In the genomic region with DNA sequence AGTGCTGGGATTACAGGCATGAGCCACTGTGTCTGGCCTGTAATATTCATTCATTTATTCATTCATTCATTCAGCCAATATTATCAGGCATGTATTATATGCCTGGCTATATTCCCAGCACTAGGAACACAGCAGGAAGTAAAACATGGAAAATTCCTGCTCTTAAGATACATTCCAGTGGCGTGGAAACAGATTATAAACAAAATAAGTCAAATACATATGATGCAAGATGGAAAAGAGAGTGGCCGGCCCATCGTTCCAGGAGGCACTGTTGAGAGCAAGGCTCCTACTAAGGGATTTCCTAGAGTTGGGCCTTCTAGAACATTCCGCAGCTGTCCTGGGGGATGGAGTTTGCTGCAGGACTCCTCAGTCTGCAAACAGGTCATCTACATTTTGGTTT, we compare ENCODE assay signal across 28 cellular contexts. TPM values are rescaled to one million over a fixed set of nuclear protein-coding genes. Genes with fewer than 3 reads are reported as not detected.
DNase-seq lines count a peak whose midpoint lies in the region; ATAC-seq and TF ChIP-seq lines count a peak whose summit lies in the region.
"Had no signal": no experiment of that assay in that cellular context is flagged by ENCODE, and none has a peak within 500 bp of the region (broad histone marks: within the 10 kb centered on the region; RNA-seq: fewer than 3 reads in every experiment).

No MANE protein-coding gene starts in this region.

- H3K9ac ChIP-seq in IMR-90 (ENCODE audit: low read depth, low read length) (no peak overlapping the region), colonic mucosa (ENCODE audit: low read depth in 2 of 2, low read length in 2 of 2) (no peak overlapping the region), mesendoderm (ENCODE audit: low read length) (no peak overlapping the region)

- peak; percentile 43 for ATAC-seq in IMR-90 (ENCODE audit: low read depth)
- no peak for ATAC-seq in upper lobe of left lung (ENCODE audit: low FRiP score in 2 of 2)
- ATAC-seq: activated CD4-positive, alpha-beta T cell treated with anti-CD3 and anti-CD28 coated beads for 36 hours; foreskin keratinocyte; HCT116; heart right ventricle; left cardiac atrium; SK-N-SH treated with all-trans-retinoic acid at 6 μM for 48 hours had no signal

- H3K79me2 ChIP-seq in mesendoderm (ENCODE audit: control insufficient read depth, insufficient read depth, low read length): no peaks in the 10 kb centered on the region

- no peak for TF ChIP-seq EP300 in upper lobe of left lung (IDR thresholded peaks at IDR 0.05)

- H3K27ac ChIP-seq in IMR-90 (ENCODE audit: insufficient read depth, low read length): peak overlapping the region; percentile 59; the same call in 1 of the 2 replicates
- H3K27ac ChIP-seq in colonic mucosa: peak overlapping the region; percentile 44
- no peak overlapping the region for H3K27ac ChIP-seq in mesendoderm (ENCODE audit: low read depth, low read length)
- peak overlapping the region in 3 of 4 donors; percentile 0 to 55 (median 27) for H3K27ac ChIP-seq in upper lobe of left lung
- H3K27ac ChIP-seq in RWPE1: no peak overlapping the region
- H3K27ac ChIP-seq: foreskin keratinocyte, heart right ventricle, neutrophil had no signal

- peaks cover 3% of the 10 kb centered on the region for H3K36me3 ChIP-seq in IMR-90 (ENCODE audit: control insufficient read depth, insufficient read depth, low read length)
- no peaks in the 10 kb centered on the region for H3K36me3 ChIP-seq in colonic mucosa
- H3K36me3 ChIP-seq in mesendoderm (ENCODE audit: control insufficient read depth, insufficient read depth, low read length): no peaks in the 10 kb centered on the region
- no peaks in the 10 kb centered on the region for H3K36me3 ChIP-seq in upper lobe of left lung
- H3K36me3 ChIP-seq: neutrophil had no signal

- H2BK5ac ChIP-seq in IMR-90 (ENCODE audit: low read depth, low read length, poor library complexity, severe bottlenecking) (peak overlapping the region; percentile 4), mesendoderm (ENCODE audit: low read length) (no peak overlapping the region)

- no peak overlapping the region for H2AK9ac ChIP-seq in IMR-90 (replicated peaks; ENCODE audit: low read depth, low read length, poor library complexity)

- H3K9me1 ChIP-seq in IMR-90 (ENCODE audit: insufficient read depth, low read length): peaks cover 5% of the 10 kb centered on the region; the same call in 1 of the 2 replicates

- H2BK120ac ChIP-seq in IMR-90 (ENCODE audit: low read depth, low read length): peak overlapping the region; percentile 63; the same call in 1 of the 2 replicates
- H2BK120ac ChIP-seq in mesendoderm (ENCODE audit: low read depth, low read length): no peak overlapping the region

- no CpG with 5 or more reads among the region's 4 CpGs for WGBS in IMR-90 (ENCODE audit: extremely low coverage in 2 of 2, insufficient read length in 1 of 2), 2 experiments
- WGBS in mesendoderm (ENCODE audit: extremely low coverage, insufficient coverage, low lambda C conversion rate): no CpG with 5 or more reads among the region's 4 CpGs
- 60 to 73% methylated on average over 4 of the region's 4 CpGs for WGBS in upper lobe of left lung, 2 donors

- H3K23ac ChIP-seq in IMR-90 (ENCODE audit: low read depth, low read length) (no peak overlapping the region), mesendoderm (ENCODE audit: low read length) (no peak overlapping the region)

- H3K56ac ChIP-seq in IMR-90 (ENCODE audit: extremely low read depth, insufficient read depth, low read length): no peak overlapping the region; the same call in 1 of the 2 replicates
- no peak overlapping the region for H3K56ac ChIP-seq in mesendoderm (ENCODE audit: low read length)

- peaks cover 25% of the 10 kb centered on the region; the same call in 1 of the 2 replicates for H4K20me1 ChIP-seq in IMR-90 (ENCODE audit: insufficient read depth, low read length)

- H3K36me3 Mint-ChIP-seq in activated CD4-positive, alpha-beta T cell treated with anti-CD3 and anti-CD28 coated beads, Interleukin-2, amount 10 ng/mL, durations not matched to agents 7 days and 5 days (ENCODE audit: low read depth): peaks cover 3% of the 10 kb centered on the region
- H3K36me3 Mint-ChIP-seq: activated naive CD8-positive, alpha-beta T cell treated with anti-CD3 and anti-CD28 coated beads, Interleukin-2, amount 10 ng/mL, durations not matched to agents 7 days and 5 days; naive B cell had no signal

- CTCF ChIA-PET in IMR-90 (lab: Yijun Ruan, JAX): no interaction called here
- CTCF ChIA-PET in activated CD4-positive, alpha-beta T cell treated with anti-CD3 and anti-CD28 coated beads, Interleukin-2, amount 10 ng/mL, durations not matched to agents 7 days and 5 days (lab: Charles Lee): no interaction called here
- CTCF ChIA-PET in RWPE1 (lab: Yijun Ruan, JAX): no interaction called here

- DNase-seq in IMR-90 (peak; percentile 54), colonic mucosa (no peak), mesendoderm (peak; percentile 11), upper lobe of left lung (no peak), NCI-H526 treated with DMSO at 0.1 percent for 48 hours (lab: John Stamatoyannopoulos, UW) (no peak), RWPE1 (ENCODE audit: low spot score) (no peak)
- no peak for DNase-seq in activated CD4-positive, alpha-beta T cell treated with anti-CD3 and anti-CD28 coated beads, Interleukin-2, amount 10 ng/mL, durations not matched to agents 7 days and 5 days
- DNase-seq: activated CD4-positive, alpha-beta T cell treated with anti-CD3 and anti-CD28 coated beads for 36 hours; activated gamma-delta T cell; activated naive CD8-positive, alpha-beta T cell treated with anti-CD3 and anti-CD28 coated beads, Interleukin-2, amount 10 ng/mL, durations not matched to agents 7 days and 5 days; effector CD4-positive, alpha-beta T cell; erythroblast; foreskin keratinocyte; heart right ventricle; left cardiac atrium; naive B cell; NCI-H1436; NCI-H2107; NCI-H446 treated with DMSO at 0.1 percent for 48 hours; stimulated activated CD4-positive, alpha-beta T cell treated with anti-CD3 and anti-CD28 coated beads, Interleukin-1b, Interleukin-23, amount 100 ng/mL, for 48 hours; stimulated activated CD8-positive, alpha-beta memory T cell treated with anti-CD3 and anti-CD28 coated beads, Interleukin-4, amount 100 ng/mL, for 48 hours; stomach; T-helper 2 cell had no signal

- 0 out of 2 replicates have a peak overlapping the region, but pooled peaks have one; percentile 30 for H2BK20ac ChIP-seq in IMR-90 (ENCODE audit: low read depth, low read length)

- BruUV-seq in IMR-90 (replicated peaks; lab: Mats Ljungman, UMichigan): no TSS peak

- intact Hi-C loops in IMR-90 (cut with micrococcal nuclease): loop anchor here (5.0 kb wide), 1 partner anchor 46 kb away; no protein-coding TSS in a partner anchor
- intact Hi-C loops in colonic mucosa (cut with DNase I): no loop called here

- peak overlapping the region; percentile 5; the same call in 1 of the 2 replicates for H3K18ac ChIP-seq in IMR-90 (ENCODE audit: low read depth, low read length)
- H3K18ac ChIP-seq in mesendoderm (ENCODE audit: low read length): no peak overlapping the region

- TF ChIP-seq RAD21 in IMR-90 (IDR thresholded peaks at IDR 0.05; ENCODE audit: low read length): no peak

- H4K8ac ChIP-seq in IMR-90 (ENCODE audit: low read depth in 2 of 2, low read length in 2 of 2) (peak overlapping the region in 1 of 2 experiments; percentile 10; a peak in 1 of 4 replicates), mesendoderm (ENCODE audit: low read depth, low read length) (no peak overlapping the region)

- H3K4me3 Mint-ChIP-seq in activated CD4-positive, alpha-beta T cell treated with anti-CD3 and anti-CD28 coated beads, Interleukin-2, amount 10 ng/mL, durations not matched to agents 7 days and 5 days: no peak overlapping the region
- H3K4me3 Mint-ChIP-seq: activated CD4-positive, alpha-beta T cell treated with anti-CD3 and anti-CD28 coated beads for 36 hours; activated naive CD8-positive, alpha-beta T cell treated with anti-CD3 and anti-CD28 coated beads, Interleukin-2, amount 10 ng/mL, durations not matched to agents 7 days and 5 days; central memory CD8-positive, alpha-beta T cell; memory B cell; naive B cell had no signal

- POLR2A ChIA-PET in IMR-90 (lab: Charles Lee; ENCODE audit: unreplicated experiment): no interaction called here
- POLR2A ChIA-PET in activated CD4-positive, alpha-beta T cell treated with anti-CD3 and anti-CD28 coated beads, Interleukin-2, amount 10 ng/mL, durations not matched to agents 7 days and 5 days (lab: Charles Lee): no interaction called here
- POLR2A ChIA-PET in RWPE1 (lab: Yijun Ruan, JAX; ENCODE audit: low non-redundant PET): no interaction called here

- H3K14ac ChIP-seq in IMR-90 (replicated peaks; ENCODE audit: low read depth, low read length): peak overlapping the region; percentile 50; the same call in 1 of the 2 replicates

- TF ChIP-seq CTCF in IMR-90 (conservative IDR thresholded peaks at IDR 0.05; ENCODE audit: low read depth, low read length) (no peak), colonic mucosa (IDR thresholded peaks at IDR 0.05) (no peak), upper lobe of left lung (IDR thresholded peaks at IDR 0.05) (no peak), RWPE1 (conservative IDR thresholded peaks at IDR 0.05; ENCODE audit: low read depth) (no peak)

- H3K4ac ChIP-seq in IMR-90 (ENCODE audit: low read depth, low read length) (peak overlapping the region; percentile 17), mesendoderm (ENCODE audit: low read depth, low read length) (no peak overlapping the region)

- dilution Hi-C loops in IMR-90 (cut with HindIII; ENCODE audit: low sequenced_read_pairs, unreplicated experiment): no loop called here

- no peak overlapping the region for H2AFZ ChIP-seq in IMR-90 (replicated peaks; ENCODE audit: low read length, poor library complexity)

- 0 out of 2 replicates have a peak overlapping the region, but pooled peaks have one; percentile 7 for H2AK5ac ChIP-seq in IMR-90 (ENCODE audit: low read depth, low read length)
- no peak overlapping the region for H2AK5ac ChIP-seq in mesendoderm (ENCODE audit: low read length)

- in situ Hi-C loops in IMR-90 (cut with MboI; ENCODE audit: low sequenced_read_pairs): no loop called here

- H4K5ac ChIP-seq in IMR-90 (ENCODE audit: low read depth, low read length) (no peak overlapping the region), mesendoderm (ENCODE audit: low read length) (no peak overlapping the region)

- no peaks in the 10 kb centered on the region for H3K27me3 Mint-ChIP-seq in activated CD4-positive, alpha-beta T cell treated with anti-CD3 and anti-CD28 coated beads, Interleukin-2, amount 10 ng/mL, durations not matched to agents 7 days and 5 days
- H3K27me3 Mint-ChIP-seq: activated CD4-positive, alpha-beta T cell treated with anti-CD3 and anti-CD28 coated beads for 36 hours; central memory CD8-positive, alpha-beta T cell; naive B cell had no signal

- peak overlapping the region; percentile 25; the same call in 1 of the 2 replicates for H3K4me2 ChIP-seq in IMR-90 (ENCODE audit: low read depth, low read length)
- no peak overlapping the region for H3K4me2 ChIP-seq in mesendoderm (ENCODE audit: low read length)

- H3K9me3 ChIP-seq in IMR-90 (ENCODE audit: control insufficient read depth, insufficient read depth, low read length) (no peaks in the 10 kb centered on the region), colonic mucosa (no peaks in the 10 kb centered on the region), upper lobe of left lung (no peaks in the 10 kb centered on the region)
- H3K9me3 ChIP-seq: heart right ventricle, neutrophil, stomach had no signal

- H2BK15ac ChIP-seq in IMR-90 (ENCODE audit: low read depth, low read length) (no peak overlapping the region; the same call in 2 of the 3 replicates), mesendoderm (replicated peaks; ENCODE audit: low read depth) (no peak overlapping the region)

- H3K79me1 ChIP-seq in IMR-90 (ENCODE audit: low read depth in 1 of 2, low read length in 2 of 2) (peaks cover 24 to 83% of the 10 kb centered on the region in 2 experiments), mesendoderm (ENCODE audit: low read length) (no peaks in the 10 kb centered on the region)

- peak overlapping the region; percentile 10; the same call in 1 of the 2 replicates for H4K91ac ChIP-seq in IMR-90 (ENCODE audit: insufficient read depth, low read depth, low read length)

- H3K27me3 ChIP-seq in IMR-90 (ENCODE audit: control insufficient read depth, insufficient read depth, low read length) (no peaks in the 10 kb centered on the region), colonic mucosa (no peaks in the 10 kb centered on the region), mesendoderm (ENCODE audit: insufficient read depth, low read length, poor library complexity) (no peaks in the 10 kb centered on the region), upper lobe of left lung (no peaks in the 10 kb centered on the region)
- H3K27me3 ChIP-seq: foreskin keratinocyte, heart right ventricle, neutrophil, stomach had no signal

- H3K9me3 Mint-ChIP-seq in activated CD4-positive, alpha-beta T cell treated with anti-CD3 and anti-CD28 coated beads, Interleukin-2, amount 10 ng/mL, durations not matched to agents 7 days and 5 days: no peaks in the 10 kb centered on the region
- H3K9me3 Mint-ChIP-seq: activated naive CD8-positive, alpha-beta T cell treated with anti-CD3 and anti-CD28 coated beads, Interleukin-2, amount 10 ng/mL, durations not matched to agents 7 days and 5 days; central memory CD8-positive, alpha-beta T cell; memory B cell; naive B cell had no signal

- H3K4me1 ChIP-seq in IMR-90 (ENCODE audit: control insufficient read depth, insufficient read depth, low read length) (peaks cover 9% of the 10 kb centered on the region), colonic mucosa (peaks cover 3% of the 10 kb centered on the region), mesendoderm (ENCODE audit: control insufficient read depth, low read depth, low read length) (no peaks in the 10 kb centered on the region), upper lobe of left lung (peaks cover 23 to 44% (median 27%) of the 10 kb centered on the region in 4 donors)
- H3K4me1 ChIP-seq: foreskin keratinocyte had no signal

- TF ChIP-seq POLR2A in IMR-90 (IDR thresholded peaks at IDR 0.05; ENCODE audit: low read depth, low read length) (no peak), upper lobe of left lung (IDR thresholded peaks at IDR 0.05) (no peak)

- H3K4me3 ChIP-seq in IMR-90 (ENCODE audit: insufficient read depth, low read depth, low read length) (no peak overlapping the region), colonic mucosa (no peak overlapping the region), mesendoderm (ENCODE audit: low read length) (no peak overlapping the region), upper lobe of left lung (no peak overlapping the region)
- H3K4me3 ChIP-seq: heart right ventricle, stomach had no signal

- no peak overlapping the region for H3K27ac Mint-ChIP-seq in activated CD4-positive, alpha-beta T cell treated with anti-CD3 and anti-CD28 coated beads, Interleukin-2, amount 10 ng/mL, durations not matched to agents 7 days and 5 days
- H3K27ac Mint-ChIP-seq: activated CD4-positive, alpha-beta T cell treated with anti-CD3 and anti-CD28 coated beads for 36 hours; activated naive CD8-positive, alpha-beta T cell treated with anti-CD3 and anti-CD28 coated beads, Interleukin-2, amount 10 ng/mL, durations not matched to agents 7 days and 5 days; memory B cell; naive B cell had no signal

- peaks cover 8% of the 10 kb centered on the region for H3K4me1 Mint-ChIP-seq in activated CD4-positive, alpha-beta T cell treated with anti-CD3 and anti-CD28 coated beads, Interleukin-2, amount 10 ng/mL, durations not matched to agents 7 days and 5 days

RNA-seq across cellular contexts. Expression of a gene that starts 17.7 kb away (rescaled TPM):
- total RNA-seq in IMR-90 (2012; rRNA removed): 5.4 and 5.6 TPM in 2 replicates
- polyA plus RNA-seq in IMR-90 (2012; rRNA removed): 12.5 and 13.5 TPM in 2 replicates
- 7.6 and 15.1 TPM in 2 replicates for polyA plus RNA-seq in IMR-90 (2012; cell fraction: cytosol; rRNA removed)
- 16.3 and 19.4 TPM in 2 replicates for polyA plus RNA-seq in IMR-90 (2012; cell fraction: nucleus; rRNA removed; ENCODE audit: low replicate concordance)
- total RNA-seq in colonic mucosa: 10 to 100 TPM; 23.8 to 25.6 TPM
- 2.8 TPM for polyA plus RNA-seq in mesendoderm (2013, experiment 1 of 2)
- 2.9 TPM for polyA plus RNA-seq in mesendoderm (2013, experiment 2 of 2)
- 10 to 100 TPM; 46.0 to 80.7 (median 68.4) TPM for total RNA-seq in upper lobe of left lung
- 10 to 100 TPM; 10.4 to 12.4 TPM for total RNA-seq in activated CD4-positive, alpha-beta T cell treated with anti-CD3 and anti-CD28 coated beads, Interleukin-2, amount 10 ng/mL, durations not matched to agents 7 days and 5 days

Comparison
In these comparisons a context has a peak if more than half of its experiments do, and no peak if none do; other contexts are left out.
1. DNase-seq: peak in IMR-90 (single experiment) and mesendoderm (single experiment); none in colonic mucosa (single experiment), upper lobe of left lung (0 of 2), activated CD4-positive, alpha-beta T cell treated with anti-CD3 and anti-CD28 coated beads, Interleukin-2, amount 10 ng/mL, durations not matched to agents 7 days and 5 days (single experiment), NCI-H526 treated with DMSO at 0.1 percent for 48 hours (single experiment) and RWPE1 (single experiment).
2. H3K27ac ChIP-seq: peak in IMR-90 (single experiment), colonic mucosa (single experiment) and upper lobe of left lung (3 of 4); none in mesendoderm (single experiment) and RWPE1 (single experiment).